ENCODE assay signal across 11 cellular contexts in the genomic region with DNA sequence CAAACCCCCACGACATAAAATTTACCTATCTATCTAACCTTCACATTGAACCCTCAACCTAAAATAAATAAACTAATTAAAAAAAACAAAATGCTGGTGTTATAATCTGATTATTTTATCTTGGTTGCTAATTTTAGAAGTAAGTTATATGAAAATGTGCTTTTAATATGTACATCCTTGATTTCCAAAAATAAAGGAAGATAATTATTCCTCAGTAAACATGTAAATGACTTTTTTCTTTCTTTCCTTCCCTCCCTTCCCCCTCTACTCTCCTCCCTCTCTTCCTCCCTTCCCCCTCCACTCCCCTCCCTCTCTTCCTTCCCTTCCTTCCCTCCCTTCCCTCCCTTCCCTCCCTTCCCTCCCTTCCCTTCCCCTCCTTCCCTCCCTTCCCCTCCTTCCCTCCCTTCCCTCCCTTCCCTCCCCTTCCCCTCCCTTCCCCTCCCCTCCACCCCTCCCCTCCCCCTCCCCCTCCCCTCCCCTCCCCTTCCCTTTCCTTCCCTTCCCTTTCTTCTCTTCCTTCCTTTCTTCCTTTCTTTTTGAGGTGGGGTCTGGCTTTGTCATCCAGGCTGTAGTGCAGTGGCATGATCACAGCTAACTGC.
"Had no signal": no experiment of that assay in that cellular context is flagged by ENCODE, and none has a peak within 500 bp of the region (broad histone marks: within the 10 kb centered on the region; RNA-seq: fewer than 3 reads in every experiment).

No MANE protein-coding gene starts in this region.

- H3K27ac ChIP-seq: GM23248 had no signal

- H3K4me2 ChIP-seq: GM23338 had no signal

- ATAC-seq: GM23338, HCT116 had no signal

- H3K4me3 ChIP-seq: GM23248, GM23338, HAP-1 had no signal

- H3K36me3 ChIP-seq: HAP-1 had no signal

- DNase-seq: GM23248, GOT3, H7, H9, HCEC 1CT, HFFc6 had no signal

- H3K4me1 ChIP-seq: HAP-1 had no signal

- H3K9ac ChIP-seq: GM23248 had no signal

- FAIRE-seq: H1, H54 had no signal

- H3K9me3 ChIP-seq: HAP-1 had no signal

- H2AFZ ChIP-seq: GM23248, GM23338 had no signal
